Comparison of ENCODE assay signal across 22 cellular contexts in genomic region chr1:31120783-31121180, GRCh38.
"Had no signal": no experiment of that assay in that cellular context is flagged by ENCODE, and none has a peak within 500 bp of the region (broad histone marks: within the 10 kb centered on the region; RNA-seq: fewer than 3 reads in every experiment).

No MANE protein-coding gene starts in this region.

- DNase-seq: activated CD4-positive, alpha-beta memory T cell treated with anti-CD3 and anti-CD28 coated beads, Interleukin-2, amount 10 ng/mL, durations not matched to agents 7 days and 5 days; activated CD4-positive, alpha-beta T cell treated with anti-CD3 and anti-CD28 coated beads for 1 hour; activated CD4-positive, alpha-beta T cell treated with anti-CD3 and anti-CD28 coated beads, Interleukin-2, amount 10 ng/mL, durations not matched to agents 7 days and 5 days; activated T-cell treated with anti-CD3 and anti-CD28 coated beads, Interleukin-2, amount 50 U/mL, for 48 hours; dermis blood vessel endothelial cell; effector CD4-positive, alpha-beta T cell; head of caudate nucleus; right lobe of liver; stimulated activated CD4-positive, alpha-beta T cell treated with anti-CD3 and anti-CD28 coated beads, Interleukin-12 subunit alpha, Interleukin-12 subunit beta, amount 100 ng/mL, for 4 hours; stimulated activated CD4-positive, alpha-beta T cell treated with anti-CD3 and anti-CD28 coated beads, Interleukin-4, amount 100 ng/mL, for 24 hours; stimulated activated naive CD8-positive, alpha-beta T cell treated with anti-CD3 and anti-CD28 coated beads, Interleukin-15, amount 100 ng/mL, for 72 hours; SW 1271; T-helper 17 cell; tibial artery had no signal

- H3K36me3 ChIP-seq: breast epithelium, gastroesophageal sphincter, right lobe of liver, tibial artery had no signal

- H3K9me3 Mint-ChIP-seq: activated CD4-positive, alpha-beta memory T cell treated with anti-CD3 and anti-CD28 coated beads, Interleukin-2, amount 10 ng/mL, durations not matched to agents 7 days and 5 days; activated CD4-positive, alpha-beta T cell treated with anti-CD3 and anti-CD28 coated beads, Interleukin-2, amount 10 ng/mL, durations not matched to agents 7 days and 5 days; activated naive CD4-positive, alpha-beta T cell treated with anti-CD3 and anti-CD28 coated beads, Interleukin-2, amount 50 U/mL, for 72 hours; activated T-helper 2 cell treated with anti-CD3 and anti-CD28 coated beads, Interferon-gamma antibody, Interleukin-2, Interleukin-4, amounts not matched to agents 10 μg/mL and 5 μg/mL and 100 μg/mL, durations not matched to agents 14 hours and 24 hours and 36 hours; nephron; stimulated activated effector memory CD8-positive, alpha-beta T cell treated with anti-CD3 and anti-CD28 coated beads, Interleukin-12 subunit alpha, Interleukin-12 subunit beta, amount 100 ng/mL, for 72 hours; stimulated activated naive CD8-positive, alpha-beta T cell treated with anti-CD3 and anti-CD28 coated beads, Interleukin-15, amount 100 ng/mL, for 72 hours; WTC11 had no signal

- H3K4me1 ChIP-seq: breast epithelium, right lobe of liver, tibial artery had no signal

- H3K27me3 ChIP-seq: breast epithelium, gastroesophageal sphincter, right lobe of liver, tibial artery had no signal

- ATAC-seq: activated naive CD4-positive, alpha-beta T cell treated with anti-CD3 and anti-CD28 coated beads, Interleukin-2, amount 50 U/mL, for 72 hours; gastroesophageal sphincter; right lobe of liver; stimulated activated effector memory CD8-positive, alpha-beta T cell treated with anti-CD3 and anti-CD28 coated beads, Interleukin-12 subunit alpha, Interleukin-12 subunit beta, amount 100 ng/mL, for 72 hours; stimulated activated naive CD8-positive, alpha-beta T cell treated with anti-CD3 and anti-CD28 coated beads, Interleukin-15, amount 100 ng/mL, for 72 hours; T-helper 17 cell; WTC11 had no signal

- H3K4me1 Mint-ChIP-seq: activated CD4-positive, alpha-beta memory T cell treated with anti-CD3 and anti-CD28 coated beads, Interleukin-2, amount 10 ng/mL, durations not matched to agents 7 days and 5 days; activated CD4-positive, alpha-beta T cell treated with anti-CD3 and anti-CD28 coated beads, Interleukin-2, amount 10 ng/mL, durations not matched to agents 7 days and 5 days; stimulated activated effector memory CD8-positive, alpha-beta T cell treated with anti-CD3 and anti-CD28 coated beads, Interleukin-12 subunit alpha, Interleukin-12 subunit beta, amount 100 ng/mL, for 72 hours; stimulated activated naive CD8-positive, alpha-beta T cell treated with anti-CD3 and anti-CD28 coated beads, Interleukin-15, amount 100 ng/mL, for 72 hours had no signal

- H3K36me3 Mint-ChIP-seq: activated naive CD4-positive, alpha-beta T cell treated with anti-CD3 and anti-CD28 coated beads, Interleukin-2, amount 50 U/mL, for 72 hours; stimulated activated effector memory CD8-positive, alpha-beta T cell treated with anti-CD3 and anti-CD28 coated beads, Interleukin-12 subunit alpha, Interleukin-12 subunit beta, amount 100 ng/mL, for 72 hours; WTC11 had no signal

- H3K9me3 ChIP-seq: breast epithelium, gastroesophageal sphincter, right lobe of liver, tibial artery had no signal

- H3K27ac Mint-ChIP-seq: activated CD4-positive, alpha-beta memory T cell treated with anti-CD3 and anti-CD28 coated beads, Interleukin-2, amount 10 ng/mL, durations not matched to agents 7 days and 5 days; activated CD4-positive, alpha-beta T cell treated with anti-CD3 and anti-CD28 coated beads, Interleukin-2, amount 10 ng/mL, durations not matched to agents 7 days and 5 days; activated naive CD4-positive, alpha-beta T cell treated with anti-CD3 and anti-CD28 coated beads, Interleukin-2, amount 50 U/mL, for 72 hours; activated T-helper 2 cell treated with anti-CD3 and anti-CD28 coated beads, Interferon-gamma antibody, Interleukin-2, Interleukin-4, amounts not matched to agents 10 μg/mL and 5 μg/mL and 100 μg/mL, durations not matched to agents 14 hours and 24 hours and 36 hours; nephron; stimulated activated effector memory CD8-positive, alpha-beta T cell treated with anti-CD3 and anti-CD28 coated beads, Interleukin-12 subunit alpha, Interleukin-12 subunit beta, amount 100 ng/mL, for 72 hours; stimulated activated naive CD8-positive, alpha-beta T cell treated with anti-CD3 and anti-CD28 coated beads, Interleukin-15, amount 100 ng/mL, for 72 hours; T-helper 17 cell; WTC11 had no signal

- H3K27ac ChIP-seq: gastroesophageal sphincter, right lobe of liver, tibial artery had no signal

- H3K4me3 Mint-ChIP-seq: activated CD4-positive, alpha-beta memory T cell treated with anti-CD3 and anti-CD28 coated beads, Interleukin-2, amount 10 ng/mL, durations not matched to agents 7 days and 5 days; activated CD4-positive, alpha-beta T cell treated with anti-CD3 and anti-CD28 coated beads, Interleukin-2, amount 10 ng/mL, durations not matched to agents 7 days and 5 days; nephron; stimulated activated effector memory CD8-positive, alpha-beta T cell treated with anti-CD3 and anti-CD28 coated beads, Interleukin-12 subunit alpha, Interleukin-12 subunit beta, amount 100 ng/mL, for 72 hours; stimulated activated naive CD8-positive, alpha-beta T cell treated with anti-CD3 and anti-CD28 coated beads, Interleukin-15, amount 100 ng/mL, for 72 hours; T-helper 17 cell; WTC11 had no signal

- H3K4me3 ChIP-seq: breast epithelium, gastroesophageal sphincter, right lobe of liver, skin epidermis, tibial artery had no signal
